In the genomic region with DNA sequence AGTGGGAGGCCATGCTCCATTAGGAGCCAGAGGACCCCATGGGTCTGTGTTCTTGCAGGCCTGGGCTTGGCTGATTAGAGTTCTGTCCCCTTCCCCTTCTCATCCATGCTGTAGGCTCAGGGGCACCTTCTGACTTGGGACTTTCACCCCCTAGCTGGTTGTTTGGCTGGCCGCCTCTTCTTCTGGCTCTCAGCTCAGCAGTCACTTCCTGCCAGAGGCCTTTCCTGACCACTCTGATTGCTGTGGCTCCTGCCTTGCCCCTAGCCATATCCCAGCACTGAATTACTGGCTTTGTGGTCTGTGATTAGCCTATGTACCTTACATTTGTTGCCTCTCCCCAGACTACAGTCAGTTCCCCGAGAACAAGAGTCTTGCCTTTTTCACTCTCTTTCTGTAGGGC, we compare ENCODE assay signal across 37 cellular contexts. TPM values are rescaled to one million over a fixed set of nuclear protein-coding genes. Genes with fewer than 3 reads are reported as not detected.
DNase-seq lines count a peak whose midpoint lies in the region; ATAC-seq, FAIRE-seq and TF ChIP-seq lines count a peak whose summit lies in the region.
"Had no signal": no experiment of that assay in that cellular context is flagged by ENCODE, and none has a peak within 500 bp of the region (broad histone marks: within the 10 kb centered on the region; RNA-seq: fewer than 3 reads in every experiment).

No MANE protein-coding gene starts in this region.

- no peaks in the 10 kb centered on the region for H3K79me2 ChIP-seq in mesendoderm (ENCODE audit: control insufficient read depth, insufficient read depth, low read length)
- H3K79me2 ChIP-seq: hepatocyte had no signal

- intact Hi-C loops in heart left ventricle (cut with DNase I) (no loop called here), kidney (cut with DNase I) (no loop called here)

- H3K27me3 ChIP-seq in MG63 (no peaks in the 10 kb centered on the region), heart left ventricle (no peaks in the 10 kb centered on the region), mesendoderm (ENCODE audit: insufficient read depth, low read length, poor library complexity) (no peaks in the 10 kb centered on the region)
- H3K27me3 ChIP-seq: colonic mucosa, hepatocyte, left lung had no signal

- no peak overlapping the region for H3K9ac ChIP-seq in mesendoderm (ENCODE audit: low read length)
- H3K9ac ChIP-seq in kidney (ENCODE audit: low read length in 2 of 2): no peak overlapping the region

- H3K4ac ChIP-seq in mesendoderm (ENCODE audit: low read depth, low read length): no peak overlapping the region

- H2BK15ac ChIP-seq in mesendoderm (replicated peaks; ENCODE audit: low read depth): no peak overlapping the region

- H4K5ac ChIP-seq in mesendoderm (ENCODE audit: low read length): no peak overlapping the region

- FAIRE-seq in GM12891 (lab: Jason Lieb, UNC) (no peak), kidney (lab: Jason Lieb, UNC) (no peak)
- FAIRE-seq: GM18507, H54, HepG2 had no signal

- H2BK5ac ChIP-seq in mesendoderm (ENCODE audit: low read length): no peak overlapping the region

- no peaks in the 10 kb centered on the region for H3K9me3 ChIP-seq in MG63
- no peaks in the 10 kb centered on the region for H3K9me3 ChIP-seq in heart left ventricle
- no peaks in the 10 kb centered on the region for H3K9me3 ChIP-seq in kidney (ENCODE audit: control insufficient read depth in 1 of 2, low read length in 2 of 2)
- H3K9me3 ChIP-seq: colonic mucosa, left lung, prostate gland had no signal

- WGBS in heart left ventricle, 4 donors: 51 to 69% (median 62%) methylated on average over 2 of the region's 2 CpGs
- no CpG with 5 or more reads among the region's 2 CpGs for WGBS in mesendoderm (ENCODE audit: extremely low coverage, insufficient coverage, low lambda C conversion rate)

- H4K8ac ChIP-seq in mesendoderm (ENCODE audit: low read depth, low read length): no peak overlapping the region

- no peak overlapping the region for H3K23ac ChIP-seq in mesendoderm (ENCODE audit: low read length)

- peak; percentile 56 for DNase-seq in ELF-1 (ENCODE audit: low read depth, low spot score)
- DNase-seq in MG63: peak; percentile 3
- peak in 2 of 5 donors; percentile 41 to 50 for DNase-seq in heart left ventricle
- DNase-seq in mesendoderm: peak; percentile 68
- no peak for DNase-seq in GM12891 (ENCODE audit: insufficient read length, low spot score)
- DNase-seq in kidney: no peak
- DNase-seq in NCI-H1436 (lab: John Stamatoyannopoulos, UW): no peak
- DNase-seq: activated CD4-positive, alpha-beta T cell treated with anti-CD3 and anti-CD28 coated beads for 4 hours; activated T-cell treated with anti-CD3 and anti-CD28 coated beads for 4 hours; AML-193; amygdala; CD4-positive, CD25-positive, alpha-beta regulatory T cell; colonic mucosa; DND-41; effector memory CD4-positive, alpha-beta T cell; foreskin fibroblast; Karpas-422; left lung; MV-4-11; NCI-H146; NCI-H226; NCI-H748 treated with DMSO at 0.1 percent for 48 hours; stimulated activated CD4-positive, alpha-beta T cell treated with anti-CD3 and anti-CD28 coated beads, Interleukin-15, amount 100 ng/mL, for 24 hours; stimulated activated CD4-positive, alpha-beta T cell treated with anti-CD3 and anti-CD28 coated beads, Interleukin-4, amount 100 ng/mL, for 4 hours; T1000; trophoblast cell had no signal

- no peak overlapping the region for H3K4me2 ChIP-seq in mesendoderm (ENCODE audit: low read length)
- H3K4me2 ChIP-seq: hepatocyte had no signal

- no peak overlapping the region for H2AK5ac ChIP-seq in mesendoderm (ENCODE audit: low read length)

- TF ChIP-seq CTCF in heart left ventricle (IDR thresholded peaks at IDR 0.05): no peak
- TF ChIP-seq CTCF in kidney (IDR thresholded peaks at IDR 0.05; ENCODE audit: borderline replicate concordance, extremely low read depth, insufficient read depth): no peak

- no peaks in the 10 kb centered on the region for H3K36me3 ChIP-seq in MG63
- no peaks in the 10 kb centered on the region for H3K36me3 ChIP-seq in heart left ventricle
- no peaks in the 10 kb centered on the region for H3K36me3 ChIP-seq in mesendoderm (ENCODE audit: control insufficient read depth, insufficient read depth, low read length)
- no peaks in the 10 kb centered on the region for H3K36me3 ChIP-seq in kidney (ENCODE audit: control insufficient read depth in 1 of 2, insufficient read depth in 2 of 2, low read length in 2 of 2)
- H3K36me3 ChIP-seq: colonic mucosa, left lung, prostate gland had no signal

- H3K79me1 ChIP-seq in mesendoderm (ENCODE audit: low read length): no peaks in the 10 kb centered on the region

- TF ChIP-seq POLR2A in heart left ventricle (IDR thresholded peaks at IDR 0.05) (no peak), GM12891 (IDR thresholded peaks at IDR 0.05; ENCODE audit: low read depth, low read length) (no peak)

- H3K4me3 ChIP-seq in MG63 (no peak overlapping the region), heart left ventricle (no peak overlapping the region), mesendoderm (ENCODE audit: low read length) (no peak overlapping the region), kidney (ENCODE audit: low read length in 2 of 2) (no peak overlapping the region)
- H3K4me3 ChIP-seq: colonic mucosa, hepatocyte, left lung, prostate gland had no signal

- no peak overlapping the region for H3K18ac ChIP-seq in mesendoderm (ENCODE audit: low read length)

- no peak overlapping the region for H2BK120ac ChIP-seq in mesendoderm (ENCODE audit: low read depth, low read length)

- H3K27ac ChIP-seq in heart left ventricle: peak overlapping the region in 5 of 12 donors; percentile 0 to 34 (median 11)
- H3K27ac ChIP-seq in mesendoderm (ENCODE audit: low read depth, low read length): peak overlapping the region; percentile 47
- no peak overlapping the region for H3K27ac ChIP-seq in kidney (ENCODE audit: low read depth in 2 of 2, low read length in 2 of 2)
- H3K27ac ChIP-seq: colonic mucosa, hepatocyte, left lung, prostate gland, VCaP had no signal

- peak overlapping the region; percentile 30 for H3K56ac ChIP-seq in mesendoderm (ENCODE audit: low read length)

- ATAC-seq in heart left ventricle (peak; percentile 49 to 75 (median 72)), HG02571 (IDR thresholded peaks at IDR 0.05; ENCODE audit: unreplicated experiment) (no peak)
- ATAC-seq: activated naive CD4-positive, alpha-beta T cell treated with anti-CD3 and anti-CD28 coated beads, Interleukin-2, amount 50 U/mL, for 72 hours; esophagus mucosa; HepG2; left lung; Panc1 had no signal

- H3K4me1 ChIP-seq in heart left ventricle (peaks cover 0 to 25% (median 6%) of the 10 kb centered on the region in 12 donors), mesendoderm (ENCODE audit: control insufficient read depth, low read depth, low read length) (peaks cover 17% of the 10 kb centered on the region), kidney (ENCODE audit: control insufficient read depth in 1 of 2, insufficient read depth in 1 of 2, low read depth in 1 of 2, low read length in 2 of 2) (no peaks in the 10 kb centered on the region)
- H3K4me1 ChIP-seq: colonic mucosa, left lung, prostate gland had no signal

TF ChIP-seq in GM12891, 5 proteins besides CTCF, POLR2A, EP300 and RAD21:
- no peak for TF ChIP-seq PAX5 (IDR thresholded peaks at IDR 0.05; ENCODE audit: insufficient read depth, low read length, severe bottlenecking)
- no peak for TF ChIP-seq POU2F2 (IDR thresholded peaks at IDR 0.05; ENCODE audit: low read depth, low read length)
- no peak for TF ChIP-seq POLR2AphosphoS5 (IDR thresholded peaks at IDR 0.05; ENCODE audit: low read depth, low read length)
- TF ChIP-seq SPI1 (IDR thresholded peaks at IDR 0.05; ENCODE audit: low read depth, low read length): no peak
- TF ChIP-seq TAF1 (IDR thresholded peaks at IDR 0.05; ENCODE audit: low read depth, low read length): no peak

RNA-seq across cellular contexts. Expression of a gene that starts 14.6 kb away (rescaled TPM):
- total RNA-seq in MG63 (2014; rRNA removed; shearing (Covaris generic); ENCODE audit: low replicate concordance): not detected in 2 replicates
- total RNA-seq in heart left ventricle (10 to 100 TPM; 16.6 to 29.1 (median 24.8) TPM), kidney (8.6 TPM)
- polyA plus RNA-seq in heart left ventricle (10 to 100 TPM; 12.6 to 15.7 TPM), kidney (ENCODE audit: insufficient read depth, low read depth, low replicate concordance) (7.5 TPM)
- polyA plus RNA-seq in mesendoderm (2013, experiment 1 of 2): 28.2 TPM
- polyA plus RNA-seq in mesendoderm (2013, experiment 2 of 2): 28.1 TPM
- not detected for polyA plus RNA-seq in GM12891 (2012; ENCODE audit: low read depth, missing spikeins)
- total RNA-seq: A673; activated naive CD4-positive, alpha-beta T cell treated with anti-CD3 and anti-CD28 coated beads, Interleukin-2, amount 50 U/mL, for 72 hours; CD4-positive, CD25-positive, alpha-beta regulatory T cell; HepG2 had no signal
- polyA plus RNA-seq: CD4-positive, CD25-positive, alpha-beta regulatory T cell; HepG2 had no signal

Comparison
In these comparisons a context has a peak if more than half of its experiments do, and no peak if none do; other contexts are left out.
1. DNase-seq: peak in ELF-1 (single experiment), MG63 (single experiment) and mesendoderm (single experiment); none in GM12891 (single experiment), kidney (single experiment) and NCI-H1436 (single experiment).